In genomic region chr10:3787816-3788215, GRCh38 we compare ENCODE assay signal across 1 cellular context.
TF ChIP-seq lines count a peak whose summit lies in the region.

No MANE protein-coding gene starts in this region.

TF ChIP-seq in HepG2, 621 proteins besides CTCF, POLR2A, EP300 and RAD21:
- TF ChIP-seq ZNF782 (CRISPR knock-in tag; IDR thresholded peaks at IDR 0.05; ENCODE audit: borderline replicate concordance) (no peak), ATF4 (CRISPR knock-in tag; IDR thresholded peaks at IDR 0.05) (no peak)
